8 cellular contexts compared by ENCODE assay signal in the genomic region with DNA sequence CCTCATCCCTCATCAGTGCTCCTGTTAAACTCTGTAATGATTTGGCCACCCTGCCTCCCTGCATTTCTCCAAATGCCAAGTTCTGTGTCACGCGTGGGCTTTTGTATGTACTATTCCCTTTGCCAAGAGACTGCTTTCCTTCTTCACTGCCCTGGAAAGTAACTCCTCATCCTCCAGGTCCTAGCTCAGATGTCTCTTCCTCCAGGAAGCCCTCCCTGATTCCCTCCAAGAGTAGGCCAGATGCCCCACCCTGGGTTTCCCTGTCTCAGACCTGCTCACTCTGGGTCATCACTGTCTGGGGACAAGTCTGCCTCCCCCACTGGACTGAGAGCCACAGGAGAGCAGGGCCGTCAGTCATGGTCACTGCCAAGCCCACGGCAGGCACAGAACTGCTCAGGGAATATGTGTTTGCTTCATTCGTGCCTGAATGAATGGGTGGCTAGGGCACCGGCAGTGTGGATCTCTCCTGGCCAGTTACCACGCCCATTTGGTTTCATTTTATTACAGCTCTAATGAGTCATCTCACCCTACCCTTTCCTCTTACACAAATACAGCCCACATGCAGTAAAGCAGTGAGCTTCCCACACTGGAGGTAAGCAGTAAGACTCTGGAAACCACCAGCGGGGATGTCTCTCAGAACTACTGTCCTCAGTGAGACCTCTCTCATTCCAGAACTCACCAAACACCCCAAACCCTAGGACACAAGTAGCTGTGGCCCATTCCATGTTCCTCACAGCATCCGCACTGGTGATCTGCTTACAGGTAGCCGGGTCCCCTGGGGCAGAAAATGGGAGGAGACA. TPM values are rescaled to one million over a fixed set of nuclear protein-coding genes. Genes with fewer than 3 reads are reported as not detected.
A peak's percentile ranks its signal among the peaks of the same experiment; 100 is the strongest.
DNase-seq lines count a peak whose midpoint lies in the region; ATAC-seq and TF ChIP-seq lines count a peak whose summit lies in the region.

No MANE protein-coding gene starts in this region.

- H3K4me1 ChIP-seq in fibroblast of lung (ENCODE audit: control insufficient read depth, extremely low read depth, insufficient read depth, low read length): peaks cover 6% of the 10 kb centered on the region

- H3K9me3 Mint-ChIP-seq in activated B cell treated with CpG ODN at 0.5 μM for 24 hours: peaks cover under 1% of the 10 kb centered on the region

- TF ChIP-seq CTCF in GM12864 (IDR thresholded peaks at IDR 0.05; ENCODE audit: low read depth, low read length, missing control alignments) (no peak), activated B cell treated with CpG ODN at 0.5 μM for 24 hours (IDR thresholded peaks at IDR 0.05) (no peak), fibroblast of lung (conservative IDR thresholded peaks at IDR 0.05 in 1 of 2, IDR thresholded peaks at IDR 0.05 in 1 of 2; ENCODE audit: low read depth in 1 of 2, low read length in 2 of 2) (no peak)

- H3K79me2 ChIP-seq in fibroblast of lung (ENCODE audit: control insufficient read depth, insufficient read depth, low read length): no peaks in the 10 kb centered on the region

- H3K4me2 ChIP-seq in fibroblast of lung (ENCODE audit: extremely low read depth, insufficient read depth, low read length): peak overlapping the region; percentile 28

- ATAC-seq in HG03442 (IDR thresholded peaks at IDR 0.05; ENCODE audit: unreplicated experiment) (peak; percentile 65), activated B cell treated with CpG ODN at 0.5 μM for 24 hours (ENCODE audit: low read depth) (peak; percentile 47), GM19397 (IDR thresholded peaks at IDR 0.05; ENCODE audit: unreplicated experiment) (no peak)

- CTCF ChIA-PET in activated B cell treated with CpG ODN at 0.5 μM for 24 hours (lab: Charles Lee): interaction anchor here (1.4 to 2.1 kb wide), 3 partner anchors 28 to 175 kb away, joined by 3 to 4 read pairs (median 4); no protein-coding TSS in a partner anchor

- H2AFZ ChIP-seq in fibroblast of lung (ENCODE audit: low read length): no peak overlapping the region

- peaks cover 20% of the 10 kb centered on the region for H3K36me3 ChIP-seq in fibroblast of lung (ENCODE audit: control insufficient read depth, insufficient read depth, low read length)

- peaks cover 78% of the 10 kb centered on the region for H3K36me3 Mint-ChIP-seq in activated B cell treated with CpG ODN at 0.5 μM for 24 hours (ENCODE audit: low read depth)

- peak overlapping the region; percentile 36 for H3K27ac ChIP-seq in fibroblast of lung (ENCODE audit: insufficient read depth, low read length)

- H3K27ac Mint-ChIP-seq in activated B cell treated with CpG ODN at 0.5 μM for 24 hours: peak overlapping the region; percentile 71

- DNase-seq in GM12864 (ENCODE audit: low read depth) (peak; percentile 62), activated B cell treated with CpG ODN at 0.5 μM for 24 hours (no peak), fibroblast of lung (ENCODE audit: low read depth in 2 of 2) (peak; percentile 87 to 91), pons (ENCODE audit: low spot score) (no peak), DMS79 (lab: John Stamatoyannopoulos, UW) (no peak)
- DNase-seq in stimulated activated CD4-positive, alpha-beta T cell treated with anti-CD3 and anti-CD28 coated beads, Interleukin-15, amount 100 ng/mL, for 24 hours: peak; percentile 69

- H3K27me3 ChIP-seq in fibroblast of lung (ENCODE audit: control insufficient read depth, insufficient read depth, low read length): no peaks in the 10 kb centered on the region

- peaks cover 11% of the 10 kb centered on the region for H3K4me1 Mint-ChIP-seq in activated B cell treated with CpG ODN at 0.5 μM for 24 hours

- no peaks in the 10 kb centered on the region for H4K20me1 ChIP-seq in fibroblast of lung (ENCODE audit: control insufficient read depth, extremely low read depth, insufficient read depth, low read length)

- H3K9ac ChIP-seq in fibroblast of lung (ENCODE audit: insufficient read depth, low read length): no peak overlapping the region

- H3K4me3 ChIP-seq in GM12864 (ENCODE audit: low read depth, low read length): no peak overlapping the region
- H3K4me3 ChIP-seq in fibroblast of lung (replicated peaks in 1 of 4; ENCODE audit: control extremely low read depth in 1 of 4, insufficient read depth in 1 of 4, low read depth in 3 of 4, low read length in 4 of 4): no peak overlapping the region

- no peak overlapping the region for H3K4me3 Mint-ChIP-seq in activated B cell treated with CpG ODN at 0.5 μM for 24 hours

- intact Hi-C loops in activated B cell treated with CpG ODN at 0.5 μM for 24 hours (cut with micrococcal nuclease): no loop called here

- no peaks in the 10 kb centered on the region for H3K27me3 Mint-ChIP-seq in activated B cell treated with CpG ODN at 0.5 μM for 24 hours

- POLR2A ChIA-PET in activated B cell treated with CpG ODN at 0.5 μM for 24 hours (lab: Charles Lee): interaction anchor here (0.5 to 2.3 kb wide), 4 partner anchors 28 to 103 kb away, joined by 4 to 12 read pairs (median 6); partner anchors contain the start of gene OPA3

- no peaks in the 10 kb centered on the region for H3K9me3 ChIP-seq in fibroblast of lung (ENCODE audit: control insufficient read depth, insufficient read depth, low read depth, low read length)

RNA-seq across cellular contexts. Expression of gene GPR4, which starts 12.1 kb away (rescaled TPM):
- not detected in 2 replicates for total RNA-seq in activated B cell treated with CpG ODN at 0.5 μM for 24 hours
- under 0.01 TPM in 1 of 2 replicates, not detected in the other for total RNA-seq in fibroblast of lung
- polyA plus RNA-seq in fibroblast of lung: 0.47 and 0.58 TPM in 2 replicates
- 0.39 and 0.56 TPM in 2 replicates for polyA plus RNA-seq in fibroblast of lung (2012)
- 0.78 TPM in 1 of 2 replicates, not detected in the other for polyA minus RNA-seq in fibroblast of lung (ENCODE audit: low replicate concordance)

RNA-seq across cellular contexts. Expression of gene EML2, which starts 25.1 kb away (rescaled TPM):
- total RNA-seq in activated B cell treated with CpG ODN at 0.5 μM for 24 hours (73.8 and 97.7 TPM in 2 replicates), fibroblast of lung (34.7 and 69.9 TPM in 2 replicates)
- 11.0 and 11.2 TPM in 2 replicates for polyA plus RNA-seq in fibroblast of lung
- polyA plus RNA-seq in fibroblast of lung (2012): 20.1 and 23.8 TPM in 2 replicates
- 46.3 and 99.1 TPM in 2 replicates for polyA minus RNA-seq in fibroblast of lung (ENCODE audit: low replicate concordance)

RNA-seq across cellular contexts. Expression of gene OPA3, which starts 29.5 kb away (rescaled TPM):
- total RNA-seq in activated B cell treated with CpG ODN at 0.5 μM for 24 hours (12.0 and 14.4 TPM in 2 replicates), fibroblast of lung (3.1 and 3.8 TPM in 2 replicates)
- 8.3 and 11.3 TPM in 2 replicates for polyA plus RNA-seq in fibroblast of lung
- polyA plus RNA-seq in fibroblast of lung (2012): 6.9 and 8.6 TPM in 2 replicates
- 13.6 and 30.8 TPM in 2 replicates for polyA minus RNA-seq in fibroblast of lung (ENCODE audit: low replicate concordance)

RNA-seq across cellular contexts. Expression of gene GIPR, which starts 53.9 kb away (rescaled TPM):
- 0.49 and 0.69 TPM in 2 replicates for total RNA-seq in activated B cell treated with CpG ODN at 0.5 μM for 24 hours
- total RNA-seq in fibroblast of lung: not detected in 2 replicates
- polyA plus RNA-seq in fibroblast of lung: 0.05 and 0.25 TPM in 2 replicates
- 0.05 and 0.15 TPM in 2 replicates for polyA plus RNA-seq in fibroblast of lung (2012)
- not detected in 2 replicates for polyA minus RNA-seq in fibroblast of lung (ENCODE audit: low replicate concordance)

Comparison
In these comparisons a context has a peak if more than half of its experiments do, and no peak if none do; other contexts are left out.
1. DNase-seq: peak in GM12864 (single experiment), fibroblast of lung (2 of 2) and stimulated activated CD4-positive, alpha-beta T cell treated with anti-CD3 and anti-CD28 coated beads, Interleukin-15, amount 100 ng/mL, for 24 hours (single experiment); none in activated B cell treated with CpG ODN at 0.5 μM for 24 hours (single experiment), pons (single experiment) and DMS79 (single experiment).